Comparison of ENCODE assay signal across 8 cellular contexts in the genomic region with DNA sequence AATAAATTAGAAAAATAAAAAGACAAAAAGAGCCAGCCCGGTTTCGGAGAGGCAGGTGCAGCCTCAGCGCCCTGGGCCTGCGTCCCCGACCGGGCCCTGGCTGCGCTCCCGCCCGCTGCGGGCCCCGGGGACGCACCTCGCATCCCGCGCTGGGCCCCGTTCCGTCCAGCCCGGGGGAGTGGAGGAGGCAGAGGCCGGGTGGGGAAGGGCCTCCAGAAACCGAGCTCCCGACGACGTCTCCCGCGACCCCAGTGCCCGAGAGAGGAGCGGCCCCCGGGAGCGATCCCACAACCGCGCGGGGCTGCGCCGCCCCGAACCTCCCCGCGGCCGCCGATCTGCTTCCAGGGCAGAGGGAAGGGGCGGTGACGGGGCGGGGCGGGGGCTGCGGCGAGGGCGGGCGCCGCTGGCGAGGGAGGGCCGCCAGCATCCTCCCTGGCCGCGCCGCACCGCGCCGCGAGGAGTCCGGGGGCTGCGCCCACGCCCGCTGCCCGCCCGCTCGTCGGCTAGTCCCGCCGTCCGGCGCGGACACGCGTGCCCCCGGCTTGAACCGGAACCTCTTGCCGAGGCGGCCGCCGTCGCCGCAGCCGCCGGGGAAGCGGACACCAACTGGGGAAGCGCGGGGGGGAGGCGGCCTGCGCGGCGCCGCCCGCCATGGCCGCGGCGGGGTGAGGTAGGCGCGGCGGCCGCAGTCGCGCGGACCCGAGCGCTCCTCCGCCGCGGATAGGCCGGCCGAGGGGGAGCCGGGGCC. TPM values are rescaled to one million over a fixed set of nuclear protein-coding genes. Genes with fewer than 3 reads are reported as not detected.
DNase-seq lines count a peak whose midpoint lies in the region; ATAC-seq and TF ChIP-seq lines count a peak whose summit lies in the region.

TSS of gene CCNY (plus strand) at position 426 of the 748 bp plus-strand sequence. CDS start 545 bp downstream, outside the sequence.

- H3K9me3 Mint-ChIP-seq in natural killer cell treated with Interleukin-12 subunit alpha and Interleukin-12 subunit beta and Interleukin-15 and Interleukin-18, amount 100 ng/mL, for 72 hours, result no peaks in the 10 kb centered on the region

- H3K27me3 Mint-ChIP-seq in natural killer cell treated with Interleukin-12 subunit alpha and Interleukin-12 subunit beta and Interleukin-15 and Interleukin-18, amount 100 ng/mL, for 72 hours, result no peaks in the 10 kb centered on the region

- POLR2A ChIA-PET in Panc1 (lab: Charles Lee), result no interaction called here

- TF ChIP-seq CTCF in Panc1 (IDR thresholded peaks at IDR 0.05), result no peak
- no peak for TF ChIP-seq CTCF in fibroblast of mammary gland (conservative IDR thresholded peaks at IDR 0.05; ENCODE audit: control insufficient read depth, insufficient read depth, low read depth, low read length)

- H3K27ac Mint-ChIP-seq in natural killer cell treated with Interleukin-12 subunit alpha and Interleukin-12 subunit beta and Interleukin-15 and Interleukin-18, amount 100 ng/mL, for 72 hours, result peak within 1 kb of the TSS; percentile 84 to 94

- no peaks in the 10 kb centered on the region for H3K9me3 ChIP-seq in Panc1 (ENCODE audit: control insufficient read depth, insufficient read depth, low read depth, low read length)

- in situ Hi-C loops in Panc1 (cut with HindIII; ENCODE audit: low pct_unique_long_range_greater_than_20kb, low sequenced_read_pairs), result no loop called here

- H3K27me3 ChIP-seq in Panc1 (ENCODE audit: control insufficient read depth, insufficient read depth, low read length), result no peaks in the 10 kb centered on the region

- peak; percentile 77 for ATAC-seq in GM19328 (IDR thresholded peaks at IDR 0.05; ENCODE audit: unreplicated experiment)
- peak; percentile 42 for ATAC-seq in HG03457 (IDR thresholded peaks at IDR 0.05; ENCODE audit: unreplicated experiment)
- ATAC-seq in Panc1, result peak; percentile 94
- ATAC-seq in natural killer cell treated with Interleukin-12 subunit alpha and Interleukin-12 subunit beta and Interleukin-15 and Interleukin-18, amount 100 ng/mL, for 72 hours, result peak; percentile 85 to 93

- BruUV-seq in Panc1 (replicated peaks; lab: Mats Ljungman, UMichigan), result no TSS peak

- intact Hi-C loops in Panc1 (cut with micrococcal nuclease; ENCODE audit: unreplicated experiment), result loop anchor here (5.0 kb wide), 1 partner anchor 81 kb away; no protein-coding TSS in a partner anchor

- CTCF ChIA-PET in Panc1 (lab: Charles Lee), result no interaction called here

- peaks cover 35% of the 10 kb centered on the region for H3K4me1 ChIP-seq in Panc1 (ENCODE audit: control insufficient read depth, insufficient read depth, low read length)

- peaks cover 7% of the 10 kb centered on the region for H3K36me3 Mint-ChIP-seq in natural killer cell treated with Interleukin-12 subunit alpha and Interleukin-12 subunit beta and Interleukin-15 and Interleukin-18, amount 100 ng/mL, for 72 hours

- DNase-seq in C1 segment of cervical spinal cord (lab: John Stamatoyannopoulos, UW) (peak in 13 of 14 donors; percentile 33 to 87 (median 67)), Panc1 (ENCODE audit: low read depth, low spot score) (no peak), fibroblast of mammary gland (ENCODE audit: low read depth) (peak; percentile 40)
- DNase-seq in activated T-helper 1 cell treated with anti-CD3 and anti-CD28 coated beads, Interleukin-2, amount 50 U/mL, for 16 hours (ENCODE audit: low read depth in 1 of 2, low spot score in 1 of 2), result peak; percentile 59 to 72
- peak; percentile 84 for DNase-seq in natural killer cell treated with Interleukin-12 subunit alpha and Interleukin-12 subunit beta and Interleukin-15 and Interleukin-18, amount 100 ng/mL, for 72 hours (ENCODE audit: low spot score)
- peak; percentile 78 for DNase-seq in stimulated activated naive CD4-positive, alpha-beta T cell treated with Interleukin-2 at 50 U/mL for 16 hours (lab: John Stamatoyannopoulos, UW)

- H3K4me3 ChIP-seq in Panc1 (ENCODE audit: low read depth in 2 of 2, low read length in 2 of 2) (peak within 1 kb of the TSS; percentile 83 to 88), fibroblast of mammary gland (ENCODE audit: control insufficient read depth, low read depth, low read length) (peak within 1 kb of the TSS; percentile 81)

- H3K36me3 ChIP-seq in Panc1 (ENCODE audit: control insufficient read depth, insufficient read depth, low read length), result no peaks in the 10 kb centered on the region; the same call in 1 of the 2 replicates

- H3K4me1 Mint-ChIP-seq in natural killer cell treated with Interleukin-12 subunit alpha and Interleukin-12 subunit beta and Interleukin-15 and Interleukin-18, amount 100 ng/mL, for 72 hours (ENCODE audit: low read depth in 2 of 2), result peaks cover 52 to 62% of the 10 kb centered on the region in 2 donors

- peak within 1 kb of the TSS; percentile 95 for H3K4me3 Mint-ChIP-seq in natural killer cell treated with Interleukin-12 subunit alpha and Interleukin-12 subunit beta and Interleukin-15 and Interleukin-18, amount 100 ng/mL, for 72 hours

- peak within 1 kb of the TSS; percentile 62 for H3K27ac ChIP-seq in Panc1 (ENCODE audit: low read length)

RNA-seq across cellular contexts. Expression of gene CCNY, which starts in this region (rescaled TPM):
- total RNA-seq in Panc1 (2021; ENCODE audit: unreplicated experiment), result 51.9 TPM
- 40.5 TPM for polyA plus RNA-seq in Panc1 (2012; ENCODE audit: insufficient read length)
- total RNA-seq in natural killer cell treated with Interleukin-12 subunit alpha and Interleukin-12 subunit beta and Interleukin-15 and Interleukin-18, amount 100 ng/mL, for 72 hours, result 10 to 100 TPM; 54.9 to 60.8 TPM

Comparison
In these comparisons a context has a peak if more than half of its experiments do, and no peak if none do; other contexts are left out.
1. ATAC-seq: peak in every context shown above with its lines; median percentile 94 in Panc1; 89 in natural killer cell treated with Interleukin-12 subunit alpha and Interleukin-12 subunit beta and Interleukin-15 and Interleukin-18, amount 100 ng/mL, for 72 hours; 77 in GM19328; 42 in HG03457.